8 cellular contexts compared by ENCODE assay signal in genomic region chr10:50605280-50606270, GRCh38. TPM values are rescaled to one million over a fixed set of nuclear protein-coding genes. Genes with fewer than 3 reads are reported as not detected.
DNase-seq lines count a peak whose midpoint lies in the region; ATAC-seq, FAIRE-seq and TF ChIP-seq lines count a peak whose summit lies in the region.

No MANE protein-coding gene starts in this region.

- no peak overlapping the region for H2AK5ac ChIP-seq in mesenchymal stem cell (ENCODE audit: low read length, severe bottlenecking)

- H3K4me3 Mint-ChIP-seq in activated CD8-positive, alpha-beta memory T cell treated with anti-CD3 and anti-CD28 coated beads, Interleukin-2, amount 10 ng/mL, durations not matched to agents 7 days and 5 days = no peak overlapping the region

- H3K18ac ChIP-seq in mesenchymal stem cell (ENCODE audit: low read depth in 1 of 2, low read length in 2 of 2) = no peak overlapping the region

- H3K27ac Mint-ChIP-seq in activated CD8-positive, alpha-beta memory T cell treated with anti-CD3 and anti-CD28 coated beads, Interleukin-2, amount 10 ng/mL, durations not matched to agents 7 days and 5 days = peak overlapping the region; percentile 69

- H2BK5ac ChIP-seq in mesenchymal stem cell (ENCODE audit: low read depth, low read length, poor library complexity, severe bottlenecking) = no peak overlapping the region

- H3K27me3 ChIP-seq in bronchial epithelial cell (ENCODE audit: control insufficient read depth, insufficient read depth, low read length) (no peaks in the 10 kb centered on the region), mesenchymal stem cell (ENCODE audit: control insufficient read depth in 1 of 2, insufficient read depth in 1 of 2, low read length in 2 of 2) (no peaks in the 10 kb centered on the region)

- TF ChIP-seq CTCF in bronchial epithelial cell (IDR thresholded peaks at IDR 0.05; ENCODE audit: insufficient read depth, low read length, severe bottlenecking) = no peak

- H2BK12ac ChIP-seq in mesenchymal stem cell (ENCODE audit: low read length in 2 of 2) = no peak overlapping the region

- H3K27me3 Mint-ChIP-seq in activated CD8-positive, alpha-beta memory T cell treated with anti-CD3 and anti-CD28 coated beads, Interleukin-2, amount 10 ng/mL, durations not matched to agents 7 days and 5 days = no peaks in the 10 kb centered on the region

- H3K23ac ChIP-seq in mesenchymal stem cell (ENCODE audit: low read length in 2 of 2) = no peak overlapping the region

- H3K4me1 ChIP-seq in mesenchymal stem cell (ENCODE audit: control insufficient read depth, insufficient read depth, low read depth, low read length) = peaks cover 5% of the 10 kb centered on the region

- peak; percentile 47 for DNase-seq in activated CD8-positive, alpha-beta memory T cell treated with anti-CD3 and anti-CD28 coated beads, Interleukin-2, amount 10 ng/mL, durations not matched to agents 7 days and 5 days
- no peak for DNase-seq in activated CD8-positive, alpha-beta memory T cell treated with anti-CD3 and anti-CD28 coated beads for 24 hours
- peak; percentile 15 for DNase-seq in NCI-H2029 (lab: John Stamatoyannopoulos, UW)
- DNase-seq in bronchial epithelial cell (ENCODE audit: low read depth) = peak; percentile 97
- DNase-seq in mesenchymal stem cell = peak; percentile 76
- no peak for DNase-seq in COLO668 (lab: John Stamatoyannopoulos, UW; ENCODE audit: unreplicated experiment)
- DNase-seq in stimulated activated CD4-positive, alpha-beta T cell treated with anti-CD3 and anti-CD28 coated beads, Interleukin-1b, Interleukin-23, amount 100 ng/mL, for 48 hours = no peak

- CTCF ChIA-PET in activated CD8-positive, alpha-beta memory T cell treated with anti-CD3 and anti-CD28 coated beads, Interleukin-2, amount 10 ng/mL, durations not matched to agents 7 days and 5 days (lab: Charles Lee) = interaction anchor here (1.0 to 1.5 kb wide), 5 partner anchors 8 to 16 kb away, joined by 3 to 9 read pairs (median 3); no protein-coding TSS in a partner anchor

- H2BK15ac ChIP-seq in mesenchymal stem cell (ENCODE audit: low read depth, poor library complexity, severe bottlenecking) = no peak overlapping the region

- H2AFZ ChIP-seq in mesenchymal stem cell (ENCODE audit: low read depth, low read length) = no peak overlapping the region

- H4K8ac ChIP-seq in mesenchymal stem cell (ENCODE audit: low read length) = no peak overlapping the region

- H2BK120ac ChIP-seq in mesenchymal stem cell (ENCODE audit: low read depth, low read length) = no peak overlapping the region

- H3K4me1 Mint-ChIP-seq in activated CD8-positive, alpha-beta memory T cell treated with anti-CD3 and anti-CD28 coated beads, Interleukin-2, amount 10 ng/mL, durations not matched to agents 7 days and 5 days = peaks cover 55% of the 10 kb centered on the region

- H3K79me1 ChIP-seq in mesenchymal stem cell (replicated peaks; ENCODE audit: low read length, poor library complexity, severe bottlenecking) = peaks cover 17% of the 10 kb centered on the region

- H3K9ac ChIP-seq in mesenchymal stem cell (ENCODE audit: low read length) = peak overlapping the region; percentile 63

- H3K14ac ChIP-seq in mesenchymal stem cell (ENCODE audit: low read length in 2 of 2) = no peak overlapping the region

- peak; percentile 47 for FAIRE-seq in bronchial epithelial cell (lab: Jason Lieb, UNC)

- H3K36me3 Mint-ChIP-seq in activated CD8-positive, alpha-beta memory T cell treated with anti-CD3 and anti-CD28 coated beads, Interleukin-2, amount 10 ng/mL, durations not matched to agents 7 days and 5 days = no peaks in the 10 kb centered on the region

- no peak overlapping the region for H3K4ac ChIP-seq in mesenchymal stem cell (ENCODE audit: low read depth in 1 of 2, low read length in 2 of 2)

- H3K27ac ChIP-seq in mesenchymal stem cell (ENCODE audit: low read length, poor library complexity, severe bottlenecking) = peak overlapping the region; percentile 85

- H3K4me3 ChIP-seq in bronchial epithelial cell (ENCODE audit: low read depth, low read length) (no peak overlapping the region), mesenchymal stem cell (ENCODE audit: insufficient read depth in 1 of 2, low read depth in 1 of 2, low read length in 2 of 2) (no peak overlapping the region)

- H3K4me2 ChIP-seq in mesenchymal stem cell (ENCODE audit: low read length, poor library complexity, severe bottlenecking) = no peak overlapping the region

- 93% methylated on average over 1 of the region's 3 CpGs for WGBS in mesenchymal stem cell

- ATAC-seq in activated CD8-positive, alpha-beta memory T cell treated with anti-CD3 and anti-CD28 coated beads, Interleukin-2, amount 10 ng/mL, durations not matched to agents 7 days and 5 days = peak; percentile 38
- peak; percentile 80 for ATAC-seq in HG02642 (IDR thresholded peaks at IDR 0.05; ENCODE audit: poor library complexity, unreplicated experiment)

- H3K9me3 Mint-ChIP-seq in activated CD8-positive, alpha-beta memory T cell treated with anti-CD3 and anti-CD28 coated beads, Interleukin-2, amount 10 ng/mL, durations not matched to agents 7 days and 5 days (ENCODE audit: low read depth) = no peaks in the 10 kb centered on the region

- no peak overlapping the region for H4K91ac ChIP-seq in mesenchymal stem cell (ENCODE audit: low read length)

- H3K9me3 ChIP-seq in mesenchymal stem cell (ENCODE audit: control insufficient read depth, low read length) = no peaks in the 10 kb centered on the region

- H3K36me3 ChIP-seq in bronchial epithelial cell (ENCODE audit: control insufficient read depth, insufficient read depth, low read length) = no peaks in the 10 kb centered on the region
- H3K36me3 ChIP-seq in mesenchymal stem cell (ENCODE audit: control insufficient read depth in 1 of 2, insufficient read depth in 2 of 2, low read depth in 1 of 2, low read length in 2 of 2) = no peaks in the 10 kb centered on the region

RNA-seq across cellular contexts. Expression of gene SGMS1, which starts 18.2 kb away (rescaled TPM):
- total RNA-seq in activated CD8-positive, alpha-beta memory T cell treated with anti-CD3 and anti-CD28 coated beads, Interleukin-2, amount 10 ng/mL, durations not matched to agents 7 days and 5 days = 10 to 100 TPM; 37.0 to 38.4 TPM
- 21.3 and 32.1 TPM in 2 replicates for total RNA-seq in bronchial epithelial cell
- polyA plus RNA-seq in mesenchymal stem cell (2013, experiment 1 of 2) = 5.5 TPM
- polyA plus RNA-seq in mesenchymal stem cell (2013, experiment 2 of 2) = 5.6 TPM

Comparison
In these comparisons a context has a peak if more than half of its experiments do, and no peak if none do; other contexts are left out.
1. DNase-seq: peak in activated CD8-positive, alpha-beta memory T cell treated with anti-CD3 and anti-CD28 coated beads, Interleukin-2, amount 10 ng/mL, durations not matched to agents 7 days and 5 days (single experiment), NCI-H2029 (single experiment), bronchial epithelial cell (single experiment) and mesenchymal stem cell (single experiment); none in activated CD8-positive, alpha-beta memory T cell treated with anti-CD3 and anti-CD28 coated beads for 24 hours (single experiment), COLO668 (single experiment) and stimulated activated CD4-positive, alpha-beta T cell treated with anti-CD3 and anti-CD28 coated beads, Interleukin-1b, Interleukin-23, amount 100 ng/mL, for 48 hours (single experiment).